In genomic region chr19:4759388-4760284, GRCh38 we compare ENCODE assay signal across 9 cellular contexts. TPM values are rescaled to one million over a fixed set of nuclear protein-coding genes. Genes with fewer than 3 reads are reported as not detected.
DNase-seq lines count a peak whose midpoint lies in the region; ATAC-seq and TF ChIP-seq lines count a peak whose summit lies in the region.
"Had no signal": no experiment of that assay in that cellular context is flagged by ENCODE, and none has a peak within 500 bp of the region (broad histone marks: within the 10 kb centered on the region; RNA-seq: fewer than 3 reads in every experiment).

No MANE protein-coding gene starts in this region.

- H3K4me1 Mint-ChIP-seq in activated naive CD8-positive, alpha-beta T cell treated with anti-CD3 and anti-CD28 coated beads, Interleukin-2, amount 10 ng/mL, durations not matched to agents 7 days and 5 days, result peaks cover 3% of the 10 kb centered on the region

- H3K4me3 ChIP-seq in SU-DHL-6 (ENCODE audit: insufficient read depth, low read length, poor library complexity, severe bottlenecking), result peak overlapping the region; percentile 35

- H3K4me2 ChIP-seq in SU-DHL-6 (ENCODE audit: low read depth, low read length, poor library complexity, severe bottlenecking), result peak overlapping the region; percentile 56

- H2AFZ ChIP-seq in SU-DHL-6 (ENCODE audit: low read depth, low read length, severe bottlenecking), result no peak overlapping the region

- no peaks in the 10 kb centered on the region for H3F3A ChIP-seq in SU-DHL-6 (ENCODE audit: insufficient read depth)

- no peak overlapping the region for H3K27ac Mint-ChIP-seq in activated naive CD8-positive, alpha-beta T cell treated with anti-CD3 and anti-CD28 coated beads, Interleukin-2, amount 10 ng/mL, durations not matched to agents 7 days and 5 days

- H3K9me3 ChIP-seq in SU-DHL-6 (ENCODE audit: insufficient read depth, low read length), result no peaks in the 10 kb centered on the region

- DNase-seq in NCI-H1092 treated with DMSO at 0.1 percent for 48 hours (lab: John Stamatoyannopoulos, UW), result peak; percentile 97
- peak; percentile 62 for DNase-seq in activated naive CD8-positive, alpha-beta T cell treated with anti-CD3 and anti-CD28 coated beads, Interleukin-2, amount 10 ng/mL, durations not matched to agents 7 days and 5 days
- DNase-seq in head of caudate nucleus, result peak; percentile 86 to 96 (median 92)
- peak; percentile 87 for DNase-seq in occipital lobe (lab: John Stamatoyannopoulos, UW)
- DNase-seq in superior temporal gyrus (ENCODE audit: extremely low spot score), result peak; percentile 91
- DNase-seq: DND-41 had no signal

- ATAC-seq in GM18909 (IDR thresholded peaks at IDR 0.05; ENCODE audit: poor library complexity, unreplicated experiment), result peak; percentile 58
- peak; percentile 67 for ATAC-seq in activated naive CD8-positive, alpha-beta T cell treated with anti-CD3 and anti-CD28 coated beads, Interleukin-2, amount 10 ng/mL, durations not matched to agents 7 days and 5 days (ENCODE audit: low read depth)

- H3K4me3 Mint-ChIP-seq in activated naive CD8-positive, alpha-beta T cell treated with anti-CD3 and anti-CD28 coated beads, Interleukin-2, amount 10 ng/mL, durations not matched to agents 7 days and 5 days, result no peak overlapping the region

- intact Hi-C loops in head of caudate nucleus (cut with DNase I), result no loop called here

- TF ChIP-seq CTCF in 22Rv1 (IDR thresholded peaks at IDR 0.05), result no peak
- no peak for TF ChIP-seq CTCF in SU-DHL-6 (IDR thresholded peaks at IDR 0.05; ENCODE audit: insufficient read depth, low read length, poor library complexity, severe bottlenecking)

- no peaks in the 10 kb centered on the region for H4K20me1 ChIP-seq in SU-DHL-6 (ENCODE audit: low read depth, low read length)

- H3K79me2 ChIP-seq in SU-DHL-6 (ENCODE audit: insufficient read depth, low read length), result no peaks in the 10 kb centered on the region

- H3K9me3 Mint-ChIP-seq in activated naive CD8-positive, alpha-beta T cell treated with anti-CD3 and anti-CD28 coated beads, Interleukin-2, amount 10 ng/mL, durations not matched to agents 7 days and 5 days, result no peaks in the 10 kb centered on the region

- H3K36me3 Mint-ChIP-seq in activated naive CD8-positive, alpha-beta T cell treated with anti-CD3 and anti-CD28 coated beads, Interleukin-2, amount 10 ng/mL, durations not matched to agents 7 days and 5 days, result no peaks in the 10 kb centered on the region

- H3K9ac ChIP-seq in SU-DHL-6 (ENCODE audit: low read length), result peak overlapping the region; percentile 6; the same call in 1 of the 2 replicates

- no peaks in the 10 kb centered on the region for H3K36me3 ChIP-seq in SU-DHL-6 (ENCODE audit: low read length)

- H3K27me3 ChIP-seq in SU-DHL-6 (ENCODE audit: low read length), result no peaks in the 10 kb centered on the region

- H3K9me2 ChIP-seq in SU-DHL-6 (replicated peaks; ENCODE audit: insufficient read depth, low read length), result no peaks in the 10 kb centered on the region

- POLR2A ChIA-PET in activated naive CD8-positive, alpha-beta T cell treated with anti-CD3 and anti-CD28 coated beads, Interleukin-2, amount 10 ng/mL, durations not matched to agents 7 days and 5 days (lab: Charles Lee), result no interaction called here

- 0 out of 2 replicates have a peak overlapping the region, but pooled peaks have one; percentile 29 for H3K27ac ChIP-seq in 22Rv1
- H3K27ac ChIP-seq in SU-DHL-6 (ENCODE audit: low read depth, low read length), result no peak overlapping the region

- H3K27me3 Mint-ChIP-seq in activated naive CD8-positive, alpha-beta T cell treated with anti-CD3 and anti-CD28 coated beads, Interleukin-2, amount 10 ng/mL, durations not matched to agents 7 days and 5 days, result peaks cover 29% of the 10 kb centered on the region

RNA-seq across cellular contexts. Expression of gene FEM1A, which starts 31.9 kb away (rescaled TPM):
- total RNA-seq in activated naive CD8-positive, alpha-beta T cell treated with anti-CD3 and anti-CD28 coated beads, Interleukin-2, amount 10 ng/mL, durations not matched to agents 7 days and 5 days, result 10 to 100 TPM; 12.5 to 12.6 TPM
- total RNA-seq in occipital lobe, result 24.0 TPM

RNA-seq across cellular contexts. Expression of gene DPP9, which starts 36.0 kb away (rescaled TPM):
- total RNA-seq in activated naive CD8-positive, alpha-beta T cell treated with anti-CD3 and anti-CD28 coated beads, Interleukin-2, amount 10 ng/mL, durations not matched to agents 7 days and 5 days, result 10 to 100 TPM; 91.7 TPM
- total RNA-seq in occipital lobe, result 5.5 TPM

Comparison
In these comparisons a context has a peak if more than half of its experiments do, and no peak if none do; other contexts are left out.
1. RNA of gene DPP9, which starts 36.0 kb away (total RNA-seq): 91.7 TPM in activated naive CD8-positive, alpha-beta T cell treated with anti-CD3 and anti-CD28 coated beads, Interleukin-2, amount 10 ng/mL, durations not matched to agents 7 days and 5 days; 5.5 TPM in occipital lobe (single experiment); every median in the first group is over 10 times any median in the second.
2. Peak in every context shown above with its lines, with median percentiles within 50 percentile points of each other: DNase-seq.